17 cellular contexts compared by ENCODE assay signal in genomic region chr3:149426325-149426724, GRCh38. TPM values are rescaled to one million over a fixed set of nuclear protein-coding genes. Genes with fewer than 3 reads are reported as not detected.
A peak's percentile ranks its signal among the peaks of the same experiment; 100 is the strongest.
DNase-seq lines count a peak whose midpoint lies in the region; ATAC-seq, FAIRE-seq and TF ChIP-seq lines count a peak whose summit lies in the region.
"Had no signal": no experiment of that assay in that cellular context is flagged by ENCODE, and none has a peak within 500 bp of the region (broad histone marks: within the 10 kb centered on the region; RNA-seq: fewer than 3 reads in every experiment).

No MANE protein-coding gene starts in this region.

- no peak overlapping the region for H2BK12ac ChIP-seq in H1 (ENCODE audit: low read depth, low read length)

- no peak overlapping the region for H3K23ac ChIP-seq in H1 (ENCODE audit: insufficient read length)

- FAIRE-seq in H1 (lab: Jason Lieb, UNC) = no peak

- H3K4me1 ChIP-seq in GM23338 (ENCODE audit: insufficient read depth) (no peaks in the 10 kb centered on the region), H1 (replicated peaks in 1 of 4; ENCODE audit: control insufficient read depth in 3 of 4, insufficient read depth in 4 of 4, low read length in 3 of 4) (peaks cover 0 to 2% (median 0%) of the 10 kb centered on the region in 4 experiments; a peak in 1 of 7 replicates)
- H3K4me1 ChIP-seq: HAP-1 had no signal

- H3K4ac ChIP-seq in H1 (replicated peaks; ENCODE audit: insufficient read length, low read depth, low read length) = no peak overlapping the region

- H2BK5ac ChIP-seq in H1 (ENCODE audit: low read depth, low read length) = 0 out of 2 replicates have a peak overlapping the region, but pooled peaks have one; percentile 5

- no peak overlapping the region for H3K56ac ChIP-seq in H1 (replicated peaks; ENCODE audit: insufficient read length, low read depth, low read length)

- no peak overlapping the region for H3K4me2 ChIP-seq in GM23338
- no peak overlapping the region for H3K4me2 ChIP-seq in H1 (ENCODE audit: insufficient read depth in 1 of 2, low read depth in 2 of 2, low read length in 2 of 2)

- H2BK15ac ChIP-seq in H1 (ENCODE audit: low read length) = no peak overlapping the region

- H3K79me2 ChIP-seq in GM23338 (replicated peaks; ENCODE audit: insufficient read depth) (no peaks in the 10 kb centered on the region), H1 (ENCODE audit: control insufficient read depth in 1 of 2, insufficient read depth in 2 of 2, low read length in 2 of 2) (no peaks in the 10 kb centered on the region)

- H3K18ac ChIP-seq in H1 (ENCODE audit: extremely low read depth, low read length) = no peak overlapping the region; the same call in 1 of the 2 replicates

- no peak for TF ChIP-seq POLR2A in H1 (IDR thresholded peaks at IDR 0.05; ENCODE audit: control extremely low read depth in 1 of 2, low read depth in 2 of 2, low read length in 2 of 2)

- no peaks in the 10 kb centered on the region for H3K23me2 ChIP-seq in H1 (ENCODE audit: low read depth, low read length)

- H3K36me3 Mint-ChIP-seq in GM23338 (ENCODE audit: low read depth) = no peaks in the 10 kb centered on the region
- H3K36me3 Mint-ChIP-seq in mesothelial cell of epicardium = no peaks in the 10 kb centered on the region
- no peaks in the 10 kb centered on the region for H3K36me3 Mint-ChIP-seq in osteocyte (ENCODE audit: unreplicated experiment)
- H3K36me3 Mint-ChIP-seq in activated naive CD4-positive, alpha-beta T cell treated with anti-CD3 and anti-CD28 coated beads, Interleukin-2, amount 50 U/mL, for 72 hours = no peaks in the 10 kb centered on the region

- H3K36me3 ChIP-seq in GM23338 (ENCODE audit: insufficient read depth) = no peaks in the 10 kb centered on the region
- H3K36me3 ChIP-seq in H1 (ENCODE audit: control insufficient read depth in 2 of 4, insufficient read depth in 4 of 4, low read length in 3 of 4) = no peaks in the 10 kb centered on the region
- H3K36me3 ChIP-seq: BLaER1 treated with 17β-estradiol and CSF1 and Interleukin-3, amounts not matched to agents 10 nM and 100 nM; HAP-1 had no signal

- no peaks in the 10 kb centered on the region for H3K9me3 ChIP-seq in H1 (ENCODE audit: insufficient read depth in 2 of 2, low read depth in 1 of 2, low read length in 1 of 2)
- H3K9me3 ChIP-seq: BLaER1 treated with 17β-estradiol and CSF1 and Interleukin-3, amounts not matched to agents 10 nM and 100 nM; HAP-1 had no signal

- POLR2A ChIA-PET in H1 (lab: Charles Lee; ENCODE audit: partially characterized antibody) = no interaction called here

- no peak overlapping the region for H3K4me3 ChIP-seq in GM23338
- H3K4me3 ChIP-seq in H1 (ENCODE audit: extremely low read depth in 1 of 4, insufficient read depth in 2 of 4, low read depth in 3 of 4, low read length in 4 of 4) = no peak overlapping the region
- H3K4me3 ChIP-seq: BLaER1 treated with 17β-estradiol and CSF1 and Interleukin-3, amounts not matched to agents 10 nM and 100 nM; GM23248; HAP-1 had no signal

- no peaks in the 10 kb centered on the region for H3K9me3 Mint-ChIP-seq in GM23338
- peaks cover 3% of the 10 kb centered on the region for H3K9me3 Mint-ChIP-seq in mesothelial cell of epicardium
- H3K9me3 Mint-ChIP-seq in osteocyte (ENCODE audit: unreplicated experiment) = no peaks in the 10 kb centered on the region
- H3K9me3 Mint-ChIP-seq in activated naive CD4-positive, alpha-beta T cell treated with anti-CD3 and anti-CD28 coated beads, Interleukin-2, amount 50 U/mL, for 72 hours = no peaks in the 10 kb centered on the region
- H3K9me3 Mint-ChIP-seq: CD4-positive, alpha-beta T cell had no signal

- TF ChIP-seq RAD21 in H1 (IDR thresholded peaks at IDR 0.05 in 1 of 2, conservative IDR thresholded peaks at IDR 0.05 in 1 of 2; ENCODE audit: low read depth in 2 of 2, low read length in 2 of 2) = no peak

- no peak overlapping the region for H3K4me3 Mint-ChIP-seq in GM23338
- H3K4me3 Mint-ChIP-seq in mesothelial cell of epicardium = no peak overlapping the region
- no peak overlapping the region for H3K4me3 Mint-ChIP-seq in osteocyte (ENCODE audit: unreplicated experiment)
- H3K4me3 Mint-ChIP-seq: CD4-positive, alpha-beta T cell had no signal

- H2BK20ac ChIP-seq in H1 (ENCODE audit: low read length) = no peak overlapping the region

- no peak for TF ChIP-seq EP300 in H1 (IDR thresholded peaks at IDR 0.05; ENCODE audit: borderline replicate concordance in 1 of 2, low read depth in 2 of 2, low read length in 2 of 2)

- H3K79me1 ChIP-seq in H1 (ENCODE audit: low read depth, low read length) = no peaks in the 10 kb centered on the region

- no peak overlapping the region for H4K8ac ChIP-seq in H1 (ENCODE audit: extremely low read depth, insufficient read depth, low read length)

- no peaks in the 10 kb centered on the region for H3F3A ChIP-seq in GM23338 (replicated peaks; ENCODE audit: low read depth)

- no peak overlapping the region for H3K9ac ChIP-seq in H1 (replicated peaks in 1 of 4; ENCODE audit: extremely low read depth in 1 of 4, low read depth in 3 of 4, low read length in 3 of 4)
- H3K9ac ChIP-seq: BLaER1 treated with 17β-estradiol and CSF1 and Interleukin-3, amounts not matched to agents 10 nM and 100 nM; GM23248 had no signal

- H2AFZ ChIP-seq in GM23338 (peak overlapping the region; percentile 80), H1 (ENCODE audit: low read length) (peak overlapping the region; percentile 83)
- H2AFZ ChIP-seq: GM23248 had no signal

- CTCF ChIA-PET in H1 (lab: Charles Lee; ENCODE audit: partially characterized antibody) = interaction anchor here (0.7 kb wide), 1 partner anchor 54 kb away, joined by 3 read pairs; no protein-coding TSS in a partner anchor

- DNase-seq in GM23338 (ENCODE audit: low spot score) (peak; percentile 54), H1 (ENCODE audit: low read depth in 1 of 2, low spot score in 2 of 2) (no peak), mesothelial cell of epicardium (ENCODE audit: low spot score in 2 of 2, unreplicated experiment in 2 of 2) (no peak), osteocyte (ENCODE audit: extremely low spot score, unreplicated experiment) (no peak), NCI-H1694 (lab: John Stamatoyannopoulos, UW) (no peak)
- no peak for DNase-seq in activated naive CD4-positive, alpha-beta T cell treated with anti-CD3 and anti-CD28 coated beads, Interleukin-2, amount 50 U/mL, for 72 hours (ENCODE audit: low spot score in 2 of 2)
- DNase-seq: ACHN; Calu3; CD4-positive, alpha-beta T cell; DMS 273 treated with DMSO at 0.1 percent for 48 hours; GM23248 had no signal

- H3K9me2 ChIP-seq in GM23338 (ENCODE audit: insufficient read depth) = no peaks in the 10 kb centered on the region; the same call in 1 of the 2 replicates

- H4K5ac ChIP-seq in H1 (ENCODE audit: insufficient read length, low read depth, low read length) = no peak overlapping the region

- WGBS in H1 (ENCODE audit: extremely low coverage in 1 of 2, insufficient coverage in 1 of 2, insufficient read length in 1 of 2, insufficient replicate concordance in 2 of 2, low coverage in 1 of 2, low lambda C conversion rate in 2 of 2, missing lambda C conversion rate in 1 of 2), 2 experiments = 100% methylated on average over 2 of the region's 2 CpGs; no CpG with 5 or more reads in 1 of the 2 experiments

- H3K14ac ChIP-seq in H1 (ENCODE audit: insufficient read length) = no peak overlapping the region

- H3K4me1 Mint-ChIP-seq in GM23338 (peaks cover 5% of the 10 kb centered on the region; the same call in 1 of the 3 replicates), mesothelial cell of epicardium (peaks cover 18% of the 10 kb centered on the region), osteocyte (ENCODE audit: unreplicated experiment) (peaks cover 23% of the 10 kb centered on the region)

- TF ChIP-seq CTCF in GM23338 (conservative IDR thresholded peaks at IDR 0.05; ENCODE audit: low read depth in 2 of 2) (no peak), H1 (IDR thresholded peaks at IDR 0.05; ENCODE audit: control extremely low read depth in 1 of 3, insufficient read depth in 1 of 3, low read depth in 1 of 3, low read length in 3 of 3) (no peak), mesothelial cell of epicardium (IDR thresholded peaks at IDR 0.05; ENCODE audit: unreplicated experiment) (no peak), osteocyte (IDR thresholded peaks at IDR 0.05) (no peak)

- H4K91ac ChIP-seq in H1 (replicated peaks; ENCODE audit: insufficient read length, low read length) = no peak overlapping the region

- no peaks in the 10 kb centered on the region for H3K27me3 ChIP-seq in GM23338 (ENCODE audit: insufficient read depth)
- no peaks in the 10 kb centered on the region for H3K27me3 ChIP-seq in H1 (replicated peaks in 1 of 4; ENCODE audit: control insufficient read depth in 3 of 4, extremely low read depth in 1 of 4, insufficient read depth in 3 of 4, low read length in 3 of 4)
- H3K27me3 ChIP-seq: BLaER1 treated with 17β-estradiol and CSF1 and Interleukin-3, amounts not matched to agents 10 nM and 100 nM had no signal

- peak; percentile 76 for ATAC-seq in GM23338
- no peak for ATAC-seq in activated naive CD4-positive, alpha-beta T cell treated with anti-CD3 and anti-CD28 coated beads, Interleukin-2, amount 50 U/mL, for 72 hours
- ATAC-seq in GM18858 (IDR thresholded peaks at IDR 0.05; ENCODE audit: unreplicated experiment) = no peak

- no peak overlapping the region for H2BK120ac ChIP-seq in H1 (replicated peaks; ENCODE audit: low read depth, low read length)

- H3K27ac Mint-ChIP-seq in GM23338 (no peak overlapping the region), mesothelial cell of epicardium (peak overlapping the region; percentile 82), osteocyte (ENCODE audit: unreplicated experiment) (peak overlapping the region; percentile 43)
- no peak overlapping the region for H3K27ac Mint-ChIP-seq in activated naive CD4-positive, alpha-beta T cell treated with anti-CD3 and anti-CD28 coated beads, Interleukin-2, amount 50 U/mL, for 72 hours
- H3K27ac Mint-ChIP-seq: CD4-positive, alpha-beta T cell had no signal

- H3K27ac ChIP-seq in GM23338 (ENCODE audit: low read depth) = no peak overlapping the region
- no peak overlapping the region for H3K27ac ChIP-seq in H1 (ENCODE audit: low read depth, low read length)
- H3K27ac ChIP-seq: BLaER1 treated with 17β-estradiol and CSF1 and Interleukin-3, amounts not matched to agents 10 nM and 100 nM; GM23248 had no signal

- H3K27me3 Mint-ChIP-seq in GM23338 (ENCODE audit: insufficient read depth, low read depth, poor library complexity) (peaks cover 1% of the 10 kb centered on the region), mesothelial cell of epicardium (ENCODE audit: low read depth) (no peaks in the 10 kb centered on the region), osteocyte (ENCODE audit: unreplicated experiment) (no peaks in the 10 kb centered on the region)
- H3K27me3 Mint-ChIP-seq: CD4-positive, alpha-beta T cell had no signal

- H2AK5ac ChIP-seq in H1 (ENCODE audit: low read depth, low read length) = no peak overlapping the region

- H4K20me1 ChIP-seq in GM23338 (replicated peaks; ENCODE audit: insufficient read depth) = no peaks in the 10 kb centered on the region
- H4K20me1 ChIP-seq in H1 (replicated peaks in 1 of 2; ENCODE audit: control insufficient read depth in 1 of 2, insufficient read depth in 2 of 2, low read length in 2 of 2) = no peaks in the 10 kb centered on the region
- H4K20me1 ChIP-seq: BLaER1 treated with 17β-estradiol and CSF1 and Interleukin-3, amounts not matched to agents 10 nM and 100 nM had no signal

RNA-seq across cellular contexts. Expression of gene TM4SF4, which starts 48.2 kb away (rescaled TPM):
- not detected in 2 replicates for total RNA-seq in GM23338 (2014; rRNA removed; shearing (Covaris generic))
- polyA plus RNA-seq in GM23338 (2016; fragmentation: Nextera tagmentation; extraction: Ambion mirVana) (not detected in 2 replicates), H1 (2011; rRNA removed) (not detected in 2 replicates)
- total RNA-seq in H1 (2021; fragmentation: NEBNext Ultra II Directional; extraction: Animal tissue kit (Norgen Biotek cat#: 25700)) = not detected in 2 replicates
- not detected for polyA plus RNA-seq in H1 (2011; cell fraction: cytosol; rRNA removed)
- not detected for polyA plus RNA-seq in H1 (2011; cell fraction: nucleus; rRNA removed)
- polyA plus RNA-seq in H1 (2012, experiment 1 of 2) = not detected in 4 replicates
- not detected for polyA plus RNA-seq in H1 (2012, experiment 2 of 2)
- not detected for polyA plus RNA-seq in H1 (2013, experiment 1 of 2)
- polyA plus RNA-seq in H1 (2013, experiment 2 of 2) = not detected
- not detected in 2 replicates for polyA minus RNA-seq in H1 (2011; rRNA and poly(A)+ RNA removed)
- not detected for polyA minus RNA-seq in H1 (2011; cell fraction: cytosol; rRNA and poly(A)+ RNA removed)
- not detected for polyA minus RNA-seq in H1 (2011; cell fraction: nucleus; rRNA and poly(A)+ RNA removed)
- total RNA-seq in mesothelial cell of epicardium (0.34 to 1.8 TPM (median 1.4 TPM) in 3 replicates), osteocyte (not detected in 2 replicates)
- total RNA-seq in activated naive CD4-positive, alpha-beta T cell treated with anti-CD3 and anti-CD28 coated beads, Interleukin-2, amount 50 U/mL, for 72 hours = not detected
- total RNA-seq: A172; CD4-positive, alpha-beta T cell; Daoy; HT1080 had no signal

RNA-seq across cellular contexts. Expression of gene TM4SF1, which starts 48.9 kb away (rescaled TPM):
- total RNA-seq in GM23338 (2014; rRNA removed; shearing (Covaris generic)) = 0.10 TPM in 1 of 2 replicates, not detected in the other
- polyA plus RNA-seq in GM23338 (2016; fragmentation: Nextera tagmentation; extraction: Ambion mirVana) (0.49 and 0.74 TPM in 2 replicates), H1 (2011; rRNA removed) (0.85 and 1.3 TPM in 2 replicates)
- 0.26 and 1.5 TPM in 2 replicates for total RNA-seq in H1 (2021; fragmentation: NEBNext Ultra II Directional; extraction: Animal tissue kit (Norgen Biotek cat#: 25700))
- 1.0 TPM for polyA plus RNA-seq in H1 (2011; cell fraction: cytosol; rRNA removed)
- 0.73 TPM for polyA plus RNA-seq in H1 (2011; cell fraction: nucleus; rRNA removed)
- 0.64 to 1.1 TPM (median 0.72 TPM) in 4 replicates for polyA plus RNA-seq in H1 (2012, experiment 1 of 2)
- 0.30 TPM for polyA plus RNA-seq in H1 (2012, experiment 2 of 2)
- polyA plus RNA-seq in H1 (2013, experiment 1 of 2) = 0.75 TPM
- 0.81 TPM for polyA plus RNA-seq in H1 (2013, experiment 2 of 2)
- 0.47 and 0.88 TPM in 2 replicates for polyA minus RNA-seq in H1 (2011; rRNA and poly(A)+ RNA removed)
- 5.7 TPM for polyA minus RNA-seq in H1 (2011; cell fraction: cytosol; rRNA and poly(A)+ RNA removed)
- polyA minus RNA-seq in H1 (2011; cell fraction: nucleus; rRNA and poly(A)+ RNA removed) = 4.7 TPM
- total RNA-seq in mesothelial cell of epicardium (39.2 to 52.2 TPM (median 43.5 TPM) in 3 replicates), osteocyte (120 and 122 TPM in 2 replicates)
- not detected for total RNA-seq in activated naive CD4-positive, alpha-beta T cell treated with anti-CD3 and anti-CD28 coated beads, Interleukin-2, amount 50 U/mL, for 72 hours
- total RNA-seq: CD4-positive, alpha-beta T cell had no signal

Comparison
In these comparisons a context has a peak if more than half of its experiments do, and no peak if none do; other contexts are left out.
1. H3K27ac Mint-ChIP-seq: peak in mesothelial cell of epicardium (single experiment) and osteocyte (single experiment); none in GM23338 (single experiment) and activated naive CD4-positive, alpha-beta T cell treated with anti-CD3 and anti-CD28 coated beads, Interleukin-2, amount 50 U/mL, for 72 hours (0 of 2).
2. RNA of gene TM4SF1, which starts 48.9 kb away (total RNA-seq): 120 to 122 TPM in osteocyte and 39.2 to 52.2 TPM in mesothelial cell of epicardium; 0.26 to 1.5 TPM in H1, not detected in activated naive CD4-positive, alpha-beta T cell treated with anti-CD3 and anti-CD28 coated beads, Interleukin-2, amount 50 U/mL, for 72 hours and 0.10 TPM in GM23338; every median in the first group is over 10 times any median in the second.